22 cellular contexts compared by ENCODE assay signal in the genomic region with DNA sequence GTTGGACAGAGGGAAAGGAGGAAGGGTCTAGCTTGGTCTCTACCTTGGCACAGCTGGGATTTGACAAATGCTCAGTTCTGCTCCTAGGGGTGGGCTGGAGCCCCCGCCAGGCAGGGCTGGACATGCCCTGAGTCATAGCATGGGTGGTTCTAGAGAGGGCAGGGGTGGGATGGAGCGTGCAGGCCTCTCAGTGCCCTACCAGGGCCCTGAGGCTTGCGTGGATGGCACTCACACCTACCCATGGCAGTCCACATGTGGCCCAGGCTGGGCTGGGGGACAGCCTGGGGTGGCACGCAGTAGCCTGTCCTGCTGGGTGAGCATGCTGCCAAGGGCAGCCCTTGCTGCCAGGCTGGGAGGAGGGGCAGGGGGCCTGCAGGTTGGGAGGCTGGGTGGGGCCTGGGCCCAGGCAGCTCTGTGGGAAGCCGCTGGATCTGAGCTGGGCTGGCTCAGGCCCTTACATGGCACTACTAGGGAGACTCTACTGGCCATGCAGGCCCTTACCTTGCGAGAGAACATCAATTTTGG. TPM values are rescaled to one million over a fixed set of nuclear protein-coding genes. Genes with fewer than 3 reads are reported as not detected.
DNase-seq lines count a peak whose midpoint lies in the region; ATAC-seq, FAIRE-seq and TF ChIP-seq lines count a peak whose summit lies in the region.
"Had no signal": no experiment of that assay in that cellular context is flagged by ENCODE, and none has a peak within 500 bp of the region (broad histone marks: within the 10 kb centered on the region; RNA-seq: fewer than 3 reads in every experiment).

No MANE protein-coding gene starts in this region.

- H3K9me3 Mint-ChIP-seq in CD14-positive monocyte, result no peaks in the 10 kb centered on the region
- H3K9me3 Mint-ChIP-seq: CD4-positive, alpha-beta memory T cell; GM23338; IgD-negative memory B cell had no signal

- peak; percentile 32 to 39; a peak in 4 of 6 replicates for ATAC-seq in A549
- ATAC-seq in esophagus mucosa, result peak; percentile 34
- ATAC-seq in psoas muscle, result no peak
- ATAC-seq: GM23338, HCT116 had no signal

- CTCF ChIA-PET in A549 (lab: Yijun Ruan, JAX), result interaction anchor here (1.2 to 1.6 kb wide), 2 partner anchors 139 to 216 kb away, joined by 3 read pairs; no protein-coding TSS in a partner anchor
- CTCF ChIA-PET in PC-9 (lab: Charles Lee), result interaction anchor here (0.5 kb wide), 1 partner anchor 216 kb away, joined by 5 read pairs; no protein-coding TSS in a partner anchor

- no peaks in the 10 kb centered on the region for H3K4me1 Mint-ChIP-seq in CD14-positive monocyte
- H3K4me1 Mint-ChIP-seq: CD4-positive, alpha-beta memory T cell; GM23338; IgD-negative memory B cell had no signal

- no peaks in the 10 kb centered on the region for H3K9me2 ChIP-seq in PC-9 (ENCODE audit: insufficient read depth)

- H3K27me3 ChIP-seq in psoas muscle (ENCODE audit: insufficient read depth in 3 of 3, low read length in 2 of 3) (no peaks in the 10 kb centered on the region), PC-9 (ENCODE audit: insufficient read depth, low read depth) (0 out of 2 replicates have a peak, but pooled peaks cover 4% of the 10 kb centered on the region), small intestine (ENCODE audit: control insufficient read depth in 2 of 2, insufficient read depth in 2 of 2, low read length in 2 of 2) (no peaks in the 10 kb centered on the region), smooth muscle cell (ENCODE audit: low read depth) (no peaks in the 10 kb centered on the region)

- H3K27ac ChIP-seq in A549, result 0 out of 6 replicates have a peak overlapping the region, but pooled peaks of 1 of the 2 experiments have one; percentile 5
- H3K27ac ChIP-seq in psoas muscle, result no peak overlapping the region
- no peak overlapping the region for H3K27ac ChIP-seq in PC-9
- no peak overlapping the region for H3K27ac ChIP-seq in small intestine (ENCODE audit: low read depth in 1 of 2, low read length in 1 of 2)
- no peak overlapping the region for H3K27ac ChIP-seq in smooth muscle cell (ENCODE audit: low read depth)
- H3K27ac ChIP-seq: C4-2B had no signal

- H3K27ac Mint-ChIP-seq in CD14-positive monocyte, result peak overlapping the region in 1 of 7 donors; percentile 38
- H3K27ac Mint-ChIP-seq: CD4-positive, alpha-beta memory T cell; GM23338; IgD-negative memory B cell had no signal

- H3K36me3 Mint-ChIP-seq in CD14-positive monocyte, result no peaks in the 10 kb centered on the region
- H3K36me3 Mint-ChIP-seq: CD4-positive, alpha-beta memory T cell; IgD-negative memory B cell had no signal

- H4K20me1 ChIP-seq in PC-9 (ENCODE audit: insufficient read depth), result no peaks in the 10 kb centered on the region
- no peaks in the 10 kb centered on the region for H4K20me1 ChIP-seq in smooth muscle cell (ENCODE audit: low read depth)

- POLR2A ChIA-PET in A549 (lab: Yijun Ruan, JAX) (no interaction called here), PC-9 (lab: Charles Lee; ENCODE audit: unreplicated experiment) (no interaction called here)

- H3K9ac ChIP-seq in smooth muscle cell (ENCODE audit: low read depth), result no peak overlapping the region

- TF ChIP-seq EP300 in A549 (IDR thresholded peaks at IDR 0.05), result no peak

- H3K4me2 ChIP-seq in A549, result no peak overlapping the region
- no peak overlapping the region for H3K4me2 ChIP-seq in PC-9
- no peak overlapping the region for H3K4me2 ChIP-seq in smooth muscle cell
- H3K4me2 ChIP-seq: GM23338 had no signal

- no peaks in the 10 kb centered on the region for H3F3A ChIP-seq in PC-9 (ENCODE audit: insufficient read depth, low read depth)
- H3F3A ChIP-seq in smooth muscle cell (ENCODE audit: low read depth), result no peaks in the 10 kb centered on the region

- FAIRE-seq in A549 (lab: Jason Lieb, UNC) (no peak), small intestine (lab: Jason Lieb, UNC) (no peak)
- FAIRE-seq: A204.1, H54 had no signal

- no peak for TF ChIP-seq POLR2A in A549 (IDR thresholded peaks at IDR 0.05; ENCODE audit: low read length)

- intact Hi-C loops in CD14-positive monocyte (cut with micrococcal nuclease), result no loop called here
- intact Hi-C loops in psoas muscle (cut with DNase I), result no loop called here
- intact Hi-C loops in PC-9 (cut with micrococcal nuclease; ENCODE audit: unreplicated experiment), result no loop called here

- H3K9me3 ChIP-seq in A549, result no peaks in the 10 kb centered on the region
- no peaks in the 10 kb centered on the region for H3K9me3 ChIP-seq in psoas muscle
- no peaks in the 10 kb centered on the region for H3K9me3 ChIP-seq in PC-9 (ENCODE audit: insufficient read depth, low read depth)
- H3K9me3 ChIP-seq in small intestine (ENCODE audit: control insufficient read depth, low read depth), result no peaks in the 10 kb centered on the region
- H3K9me3 ChIP-seq in smooth muscle cell (replicated peaks; ENCODE audit: low read depth), result no peaks in the 10 kb centered on the region

- H3K4me1 ChIP-seq in A549 (no peaks in the 10 kb centered on the region), psoas muscle (no peaks in the 10 kb centered on the region), PC-9 (replicated peaks; ENCODE audit: insufficient read depth) (no peaks in the 10 kb centered on the region), small intestine (ENCODE audit: control insufficient read depth in 2 of 2, insufficient read depth in 1 of 2, low read depth in 1 of 2, low read length in 1 of 2) (no peaks in the 10 kb centered on the region), smooth muscle cell (ENCODE audit: low read depth) (no peaks in the 10 kb centered on the region)

- H3K36me3 ChIP-seq in psoas muscle (ENCODE audit: insufficient read depth in 1 of 2, low read depth in 1 of 2), result no peaks in the 10 kb centered on the region
- H3K36me3 ChIP-seq in PC-9 (ENCODE audit: low read depth), result no peaks in the 10 kb centered on the region
- H3K36me3 ChIP-seq in small intestine (ENCODE audit: control insufficient read depth in 2 of 2, insufficient read depth in 2 of 2, low read length in 2 of 2), result no peaks in the 10 kb centered on the region
- no peaks in the 10 kb centered on the region for H3K36me3 ChIP-seq in smooth muscle cell (ENCODE audit: low read depth)

- no TSS peak for BruUV-seq in PC-9 (replicated peaks; lab: Mats Ljungman, UMichigan)

- H3K4me3 ChIP-seq in A549 (no peak overlapping the region), psoas muscle (no peak overlapping the region), PC-9 (no peak overlapping the region), small intestine (ENCODE audit: low read depth in 1 of 2, low read length in 2 of 2) (no peak overlapping the region), smooth muscle cell (no peak overlapping the region)
- H3K4me3 ChIP-seq: GM23338 had no signal

- H3K27me3 Mint-ChIP-seq in CD14-positive monocyte (ENCODE audit: low read depth in 3 of 3), result peaks cover 0 to 3% (median 2%) of the 10 kb centered on the region in 3 donors
- H3K27me3 Mint-ChIP-seq: IgD-negative memory B cell had no signal

- 79% methylated on average over 4 of the region's 6 CpGs for WGBS in A549 (ENCODE audit: missing lambda C conversion rate)
- 87 to 92% (median 88%) methylated on average over 6 of the region's 6 CpGs for WGBS in psoas muscle, 3 donors
- WGBS in small intestine, 3 donors, result 79 to 87% (median 86%) methylated on average over 6 of the region's 6 CpGs
- WGBS in smooth muscle cell (ENCODE audit: low lambda C conversion rate), result 91% methylated on average over 6 of the region's 6 CpGs

- no peak for TF ChIP-seq CTCF in A549 (IDR thresholded peaks at IDR 0.05)
- TF ChIP-seq CTCF in CD14-positive monocyte (IDR thresholded peaks at IDR 0.05), result no peak
- no peak for TF ChIP-seq CTCF in psoas muscle (IDR thresholded peaks at IDR 0.05)
- no peak for TF ChIP-seq CTCF in PC-9 (conservative IDR thresholded peaks at IDR 0.05)
- TF ChIP-seq CTCF in smooth muscle cell (IDR thresholded peaks at IDR 0.05; ENCODE audit: borderline replicate concordance, insufficient read depth, poor library complexity, severe bottlenecking), result no peak

- no peak for DNase-seq in A549 (ENCODE audit: low read depth in 1 of 2, low spot score in 1 of 2)
- peak; percentile 25 for DNase-seq in CD14-positive monocyte (ENCODE audit: low spot score)
- peak; percentile 6 to 49 for DNase-seq in psoas muscle
- DNase-seq in PC-9, result no peak
- no peak for DNase-seq in small intestine
- DNase-seq in NCI-H1417 (lab: John Stamatoyannopoulos, UW), result no peak
- DNase-seq in smooth muscle cell (lab: John Stamatoyannopoulos, UW; ENCODE audit: unreplicated experiment), result no peak
- DNase-seq: AML-193; CD4-positive, alpha-beta memory T cell; DMS153; DMS79; GDM1; KBM-7 had no signal

- no peak overlapping the region for H3K4me3 Mint-ChIP-seq in CD14-positive monocyte
- H3K4me3 Mint-ChIP-seq: CD4-positive, alpha-beta memory T cell; GM23338; IgD-negative memory B cell had no signal

- no peak for TF ChIP-seq RAD21 in A549 (conservative IDR thresholded peaks at IDR 0.05 in 1 of 2, IDR thresholded peaks at IDR 0.05 in 1 of 2)

- H2AFZ ChIP-seq in PC-9, result no peak overlapping the region
- H2AFZ ChIP-seq in smooth muscle cell (ENCODE audit: low read depth), result no peak overlapping the region
- H2AFZ ChIP-seq: GM23338 had no signal

- H3K79me2 ChIP-seq in PC-9 (ENCODE audit: low read depth), result no peaks in the 10 kb centered on the region
- no peaks in the 10 kb centered on the region for H3K79me2 ChIP-seq in smooth muscle cell (ENCODE audit: low read depth)

TF ChIP-seq in A549, 52 proteins besides CTCF, POLR2A, EP300 and RAD21 (continues in another document):
- TF ChIP-seq CBX8 (IDR thresholded peaks at IDR 0.05) (no peak), SMC3 (IDR thresholded peaks at IDR 0.05) (no peak)

RNA-seq across cellular contexts. Expression of gene DOC2B, which starts 11.3 kb away (rescaled TPM):
- polyA plus RNA-seq in A549 (2011; rRNA removed) (1.6 and 2.0 TPM in 2 replicates), A549 (2017; fragmentation: RNase III; extraction: RNeasy Plus Mini Kit Qiagen cat#74134 plus additional on column Dnase treatment) (0.27 to 0.30 TPM (median 0.28 TPM) in 3 replicates), CD14-positive monocyte (under 1 TPM in 1 of 2 donors, not detected in 1; 0.02 TPM), psoas muscle (1 to 10 TPM; 1.7 to 3.9 (median 2.6) TPM), small intestine (10 to 100 TPM in 1 of 3 donors, under 1 TPM in 2; under 0.01 to 12.7 (median 0.27) TPM), smooth muscle cell (0.24 and 0.48 TPM in 2 replicates)
- polyA plus RNA-seq in A549 (2012; cell fraction: cytosol; rRNA removed), result 1.2 and 1.3 TPM in 2 replicates
- polyA plus RNA-seq in A549 (2012; cell fraction: nucleus; rRNA removed), result 1.5 TPM in 2 replicates
- polyA minus RNA-seq in A549 (2011; rRNA and poly(A)+ RNA removed), result 2.7 and 5.4 TPM in 2 replicates
- total RNA-seq in esophagus mucosa (32.5 TPM), psoas muscle (1 to 10 TPM; 3.0 to 6.3 (median 3.7) TPM), PC-9 (2021) (not detected in 2 replicates), smooth muscle cell (0.27 TPM in 2 replicates)
- polyA plus RNA-seq: BJ; CD4-positive, alpha-beta memory T cell; IgD-negative memory B cell had no signal

RNA-seq across cellular contexts. Expression of gene SCGB1C2, which starts 32.8 kb away (rescaled TPM):
- polyA plus RNA-seq in A549 (2011; rRNA removed) (not detected in 2 replicates), A549 (2017; fragmentation: RNase III; extraction: RNeasy Plus Mini Kit Qiagen cat#74134 plus additional on column Dnase treatment) (not detected in 3 replicates), CD14-positive monocyte (not detected), psoas muscle (not detected), small intestine (not detected), smooth muscle cell (not detected in 2 replicates)
- polyA plus RNA-seq in A549 (2012; cell fraction: cytosol; rRNA removed), result not detected in 2 replicates
- not detected in 2 replicates for polyA plus RNA-seq in A549 (2012; cell fraction: nucleus; rRNA removed)
- polyA minus RNA-seq in A549 (2011; rRNA and poly(A)+ RNA removed), result not detected in 2 replicates
- total RNA-seq in esophagus mucosa (not detected), psoas muscle (not detected), PC-9 (2021) (not detected in 2 replicates), smooth muscle cell (not detected in 2 replicates)
- total RNA-seq: CD4-positive, alpha-beta memory T cell; Daoy; GM23338 had no signal
- polyA plus RNA-seq: BJ; CD4-positive, alpha-beta memory T cell; GM23338; IgD-negative memory B cell had no signal

Comparison
In these comparisons a context has a peak if more than half of its experiments do, and no peak if none do; other contexts are left out.
1. ATAC-seq: peak in A549 (2 of 2) and esophagus mucosa (single experiment); none in psoas muscle (0 of 4).
2. DNase-seq: peak in CD14-positive monocyte (single experiment) and psoas muscle (2 of 2); none in A549 (0 of 2), PC-9 (0 of 2), small intestine (single experiment), NCI-H1417 (0 of 3) and smooth muscle cell (single experiment).